8 cellular contexts compared by ENCODE assay signal in the genomic region with DNA sequence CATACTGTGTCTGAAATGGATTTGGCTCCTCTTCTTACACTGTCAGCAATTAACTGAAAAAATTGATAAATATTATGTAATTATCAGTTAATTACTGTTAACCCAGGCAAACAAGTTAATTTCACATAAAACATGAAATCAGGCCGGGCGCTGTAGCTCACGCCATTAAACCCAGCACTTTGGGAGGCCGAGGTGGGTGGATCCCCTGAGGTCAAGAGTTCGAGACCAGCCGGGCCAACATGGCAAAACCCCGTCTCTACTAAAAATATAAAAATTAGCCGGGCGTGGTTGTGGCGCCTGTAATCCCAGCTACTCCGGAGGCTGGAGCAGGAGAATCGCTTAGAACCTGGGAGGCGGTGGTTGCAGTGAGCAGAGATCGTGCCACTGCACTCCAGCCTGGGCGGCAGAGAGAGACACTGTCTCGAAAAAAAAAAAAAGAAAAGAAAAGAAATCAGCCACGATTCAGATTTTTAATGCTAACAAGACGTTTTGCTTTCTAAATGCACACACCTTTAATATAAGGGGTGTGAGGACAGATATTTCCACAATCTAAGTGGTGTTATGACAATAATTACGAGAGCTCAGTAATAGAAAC. TPM values are rescaled to one million over a fixed set of nuclear protein-coding genes. Genes with fewer than 3 reads are reported as not detected.
A peak's percentile ranks its signal among the peaks of the same experiment; 100 is the strongest.
DNase-seq lines count a peak whose midpoint lies in the region; ATAC-seq, FAIRE-seq and TF ChIP-seq lines count a peak whose summit lies in the region.

No MANE protein-coding gene starts in this region.

- peaks cover 2% of the 10 kb centered on the region for H3K79me2 ChIP-seq in keratinocyte (ENCODE audit: control insufficient read depth, insufficient read depth, low read length)

- H3K4me2 ChIP-seq in keratinocyte (ENCODE audit: control insufficient read depth, extremely low read depth, insufficient read depth, low read depth, low read length): peak overlapping the region; percentile 69

- no peaks in the 10 kb centered on the region for H3K27me3 Mint-ChIP-seq in T-helper 2 cell treated with Interferon-gamma antibody and Interleukin-4, amounts not matched to agents 5 μg/mL and 100 μg/mL, for 36 hours (ENCODE audit: low read depth)
- no peaks in the 10 kb centered on the region for H3K27me3 Mint-ChIP-seq in activated naive CD8-positive, alpha-beta T cell treated with anti-CD3 and anti-CD28 coated beads, Interleukin-2, amount 10 ng/mL, durations not matched to agents 7 days and 5 days

- intact Hi-C loops in testis (cut with DNase I; ENCODE audit: low total_unique reads): no loop called here

- H3K4me1 Mint-ChIP-seq in T-helper 2 cell treated with Interferon-gamma antibody and Interleukin-4, amounts not matched to agents 5 μg/mL and 100 μg/mL, for 36 hours (ENCODE audit: low read depth): peaks cover 22% of the 10 kb centered on the region
- peaks cover 18% of the 10 kb centered on the region for H3K4me1 Mint-ChIP-seq in activated naive CD8-positive, alpha-beta T cell treated with anti-CD3 and anti-CD28 coated beads, Interleukin-2, amount 10 ng/mL, durations not matched to agents 7 days and 5 days

- no peak for ATAC-seq in activated naive CD8-positive, alpha-beta T cell treated with anti-CD3 and anti-CD28 coated beads, Interleukin-2, amount 10 ng/mL, durations not matched to agents 7 days and 5 days (ENCODE audit: low read depth)
- no peak for ATAC-seq in HG02610 (IDR thresholded peaks at IDR 0.05; ENCODE audit: unreplicated experiment)

- H3K36me3 Mint-ChIP-seq in T-helper 2 cell treated with Interferon-gamma antibody and Interleukin-4, amounts not matched to agents 5 μg/mL and 100 μg/mL, for 36 hours (ENCODE audit: low read depth): no peaks in the 10 kb centered on the region
- H3K36me3 Mint-ChIP-seq in activated naive CD8-positive, alpha-beta T cell treated with anti-CD3 and anti-CD28 coated beads, Interleukin-2, amount 10 ng/mL, durations not matched to agents 7 days and 5 days: peaks cover 2% of the 10 kb centered on the region

- H2AFZ ChIP-seq in keratinocyte (ENCODE audit: control insufficient read depth, low read length): peak overlapping the region; percentile 93

- no peaks in the 10 kb centered on the region for H3K27me3 ChIP-seq in keratinocyte (ENCODE audit: control insufficient read depth, extremely low read depth, insufficient read depth, low read length)
- H3K27me3 ChIP-seq in testis: no peaks in the 10 kb centered on the region

- H3K4me3 ChIP-seq in keratinocyte (ENCODE audit: control insufficient read depth in 2 of 3, extremely low read depth in 1 of 3, insufficient read depth in 2 of 3, low read depth in 1 of 3, low read length in 3 of 3) (peak overlapping the region; percentile 67 to 91 (median 80)), testis (peak overlapping the region; percentile 81)

- H4K20me1 ChIP-seq in keratinocyte (ENCODE audit: control insufficient read depth, extremely low read depth, insufficient read depth, low read length): no peaks in the 10 kb centered on the region

- no peaks in the 10 kb centered on the region for H3K9me1 ChIP-seq in keratinocyte (ENCODE audit: control insufficient read depth, extremely low read depth, insufficient read depth, low read length)

- no peaks in the 10 kb centered on the region for H3K9me3 Mint-ChIP-seq in T-helper 2 cell treated with Interferon-gamma antibody and Interleukin-4, amounts not matched to agents 5 μg/mL and 100 μg/mL, for 36 hours
- no peaks in the 10 kb centered on the region for H3K9me3 Mint-ChIP-seq in activated naive CD8-positive, alpha-beta T cell treated with anti-CD3 and anti-CD28 coated beads, Interleukin-2, amount 10 ng/mL, durations not matched to agents 7 days and 5 days

- H3K36me3 ChIP-seq in keratinocyte (ENCODE audit: control insufficient read depth in 2 of 2, extremely low read depth in 1 of 2, insufficient read depth in 2 of 2, low read length in 2 of 2) (no peaks in the 10 kb centered on the region), testis (ENCODE audit: low read depth, missing control alignments) (no peaks in the 10 kb centered on the region)

- peak overlapping the region; percentile 98 for H3K27ac Mint-ChIP-seq in T-helper 2 cell treated with Interferon-gamma antibody and Interleukin-4, amounts not matched to agents 5 μg/mL and 100 μg/mL, for 36 hours
- H3K27ac Mint-ChIP-seq in activated naive CD8-positive, alpha-beta T cell treated with anti-CD3 and anti-CD28 coated beads, Interleukin-2, amount 10 ng/mL, durations not matched to agents 7 days and 5 days: peak overlapping the region; percentile 98

- no peak for FAIRE-seq in keratinocyte (lab: Jason Lieb, UNC)

- no peak for DNase-seq in T-helper 2 cell treated with Interferon-gamma antibody and Interleukin-4, amounts not matched to agents 5 μg/mL and 100 μg/mL, for 36 hours (ENCODE audit: low spot score)
- DNase-seq in T-helper 2 cell (no peak), keratinocyte (ENCODE audit: low read depth, low spot score) (no peak), testis (no peak), HuH-7 (ENCODE audit: low spot score) (no peak)
- DNase-seq in activated naive CD8-positive, alpha-beta T cell treated with anti-CD3 and anti-CD28 coated beads, Interleukin-2, amount 10 ng/mL, durations not matched to agents 7 days and 5 days: no peak
- no peak for DNase-seq in stimulated activated CD8-positive, alpha-beta memory T cell treated with anti-CD3 and anti-CD28 coated beads, Interleukin-4, amount 100 ng/mL, for 48 hours

- POLR2A ChIA-PET in activated naive CD8-positive, alpha-beta T cell treated with anti-CD3 and anti-CD28 coated beads, Interleukin-2, amount 10 ng/mL, durations not matched to agents 7 days and 5 days (lab: Charles Lee): interaction anchor here (0.6 to 5.5 kb wide), 8 partner anchors 20 to 155 kb away, joined by 3 to 127 read pairs (median 4); a partner anchor contains a TSS

- H3K9me3 ChIP-seq in keratinocyte (ENCODE audit: control insufficient read depth, low read depth, low read length) (no peaks in the 10 kb centered on the region), testis (no peaks in the 10 kb centered on the region)

- dilution Hi-C loops in keratinocyte (cut with MboI; ENCODE audit: extremely low pct_ligation_motif_present, low sequenced_read_pairs): no loop called here

- TF ChIP-seq CTCF in keratinocyte (optimal IDR thresholded peaks at IDR 0.05 in 1 of 3, IDR thresholded peaks at IDR 0.05 in 1 of 3, conservative IDR thresholded peaks at IDR 0.05 in 1 of 3; ENCODE audit: extremely low read depth in 1 of 3, insufficient read depth in 2 of 3, low read length in 3 of 3) (no peak), testis (IDR thresholded peaks at IDR 0.05) (no peak)

- TF ChIP-seq POLR2A in testis (IDR thresholded peaks at IDR 0.05): no peak

- peak overlapping the region; percentile 92 for H3K4me3 Mint-ChIP-seq in T-helper 2 cell treated with Interferon-gamma antibody and Interleukin-4, amounts not matched to agents 5 μg/mL and 100 μg/mL, for 36 hours
- H3K4me3 Mint-ChIP-seq in activated naive CD8-positive, alpha-beta T cell treated with anti-CD3 and anti-CD28 coated beads, Interleukin-2, amount 10 ng/mL, durations not matched to agents 7 days and 5 days: peak overlapping the region; percentile 98

- 4 to 15% methylated on average over 19 of the region's 19 CpGs for WGBS in testis, 2 donors

- H3K27ac ChIP-seq in keratinocyte (ENCODE audit: control insufficient read depth, insufficient read depth, low read length): peak overlapping the region; percentile 90
- H3K27ac ChIP-seq in testis: peak overlapping the region; percentile 82 to 88

- H3K4me1 ChIP-seq in keratinocyte (ENCODE audit: control insufficient read depth, extremely low read depth, insufficient read depth, low read length): peaks cover 32% of the 10 kb centered on the region
- no peaks in the 10 kb centered on the region for H3K4me1 ChIP-seq in testis

- peak overlapping the region; percentile 87 for H3K9ac ChIP-seq in keratinocyte (ENCODE audit: control insufficient read depth, extremely low read depth, insufficient read depth, low read length)

RNA-seq across cellular contexts. Expression of a gene that starts 0.5 kb away (rescaled TPM):
- 10 to 100 TPM; 17.0 to 18.5 TPM for total RNA-seq in activated naive CD8-positive, alpha-beta T cell treated with anti-CD3 and anti-CD28 coated beads, Interleukin-2, amount 10 ng/mL, durations not matched to agents 7 days and 5 days
- polyA plus RNA-seq in keratinocyte (25.4 to 38.8 TPM (median 36.5 TPM) in 3 replicates), testis (ENCODE audit: insufficient read depth, low read depth, low replicate concordance) (16.0 TPM)
- polyA plus RNA-seq in keratinocyte (2011; ENCODE audit: low read depth): 3.1 TPM
- 11.2 and 18.7 TPM in 2 replicates for polyA plus RNA-seq in keratinocyte (2011; cell fraction: cytosol; rRNA removed)
- 28.0 and 35.1 TPM in 2 replicates for polyA plus RNA-seq in keratinocyte (2011; cell fraction: nucleus; rRNA removed)
- 7.9 and 15.2 TPM in 2 replicates for polyA plus RNA-seq in keratinocyte (2012; ENCODE audit: low replicate concordance)
- 8.4 to 60.1 TPM (median 58.2 TPM) in 3 replicates for polyA minus RNA-seq in keratinocyte
- 24.4 TPM for polyA minus RNA-seq in keratinocyte (2011; cell fraction: cytosol; rRNA and poly(A)+ RNA removed)
- polyA minus RNA-seq in keratinocyte (2011; cell fraction: nucleus; rRNA and poly(A)+ RNA removed): 39.6 and 66.4 TPM in 2 replicates
- total RNA-seq in testis: 10 to 100 TPM; 11.5 to 14.9 TPM

RNA-seq across cellular contexts. Expression of a gene that starts 21.3 kb away (rescaled TPM):
- 1 to 10 TPM; 5.7 to 8.4 TPM for total RNA-seq in activated naive CD8-positive, alpha-beta T cell treated with anti-CD3 and anti-CD28 coated beads, Interleukin-2, amount 10 ng/mL, durations not matched to agents 7 days and 5 days
- 1.2 to 4.4 TPM (median 2.7 TPM) in 3 replicates for polyA plus RNA-seq in keratinocyte
- polyA plus RNA-seq in keratinocyte (2011; ENCODE audit: low read depth): 16.3 TPM
- polyA plus RNA-seq in keratinocyte (2011; cell fraction: cytosol; rRNA removed): 1.2 and 4.6 TPM in 2 replicates
- polyA plus RNA-seq in keratinocyte (2011; cell fraction: nucleus; rRNA removed): 6.7 and 10.0 TPM in 2 replicates
- polyA plus RNA-seq in keratinocyte (2012; ENCODE audit: low replicate concordance): 1.7 and 5.7 TPM in 2 replicates
- 0.69 to 1.9 TPM in 2 of 3 replicates, not detected in the other for polyA minus RNA-seq in keratinocyte
- 0.58 TPM for polyA minus RNA-seq in keratinocyte (2011; cell fraction: cytosol; rRNA and poly(A)+ RNA removed)
- polyA minus RNA-seq in keratinocyte (2011; cell fraction: nucleus; rRNA and poly(A)+ RNA removed): 1.8 and 4.7 TPM in 2 replicates
- total RNA-seq in testis: 10 to 100 TPM in 1 of 2 donors, 1 to 10 TPM in 1; 7.7 to 13.4 TPM
- polyA plus RNA-seq in testis (ENCODE audit: insufficient read depth, low read depth, low replicate concordance): 25.8 TPM

RNA-seq across cellular contexts. Expression of a gene that starts 21.8 kb away (rescaled TPM):
- 10 to 100 TPM; 70.2 to 78.3 TPM for total RNA-seq in activated naive CD8-positive, alpha-beta T cell treated with anti-CD3 and anti-CD28 coated beads, Interleukin-2, amount 10 ng/mL, durations not matched to agents 7 days and 5 days
- polyA plus RNA-seq in keratinocyte: 20.3 to 56.3 TPM (median 39.3 TPM) in 3 replicates
- polyA plus RNA-seq in keratinocyte (2011; ENCODE audit: low read depth): 30.1 TPM
- 10.1 and 25.5 TPM in 2 replicates for polyA plus RNA-seq in keratinocyte (2011; cell fraction: cytosol; rRNA removed)
- polyA plus RNA-seq in keratinocyte (2011; cell fraction: nucleus; rRNA removed): 131 and 172 TPM in 2 replicates
- polyA plus RNA-seq in keratinocyte (2012; ENCODE audit: low replicate concordance): 13.5 and 26.3 TPM in 2 replicates
- 8.0 to 53.2 TPM (median 23.8 TPM) in 3 replicates for polyA minus RNA-seq in keratinocyte
- 8.2 TPM for polyA minus RNA-seq in keratinocyte (2011; cell fraction: cytosol; rRNA and poly(A)+ RNA removed)
- polyA minus RNA-seq in keratinocyte (2011; cell fraction: nucleus; rRNA and poly(A)+ RNA removed): 52.9 and 98.6 TPM in 2 replicates
- total RNA-seq in testis: 100 to 1,000 TPM in 1 of 2 donors, 10 to 100 TPM in 1; 83.7 to 144 TPM
- 24.1 TPM for polyA plus RNA-seq in testis (ENCODE audit: insufficient read depth, low read depth, low replicate concordance)
